ENCODE assay signal across 2 cellular contexts in the genomic region with DNA sequence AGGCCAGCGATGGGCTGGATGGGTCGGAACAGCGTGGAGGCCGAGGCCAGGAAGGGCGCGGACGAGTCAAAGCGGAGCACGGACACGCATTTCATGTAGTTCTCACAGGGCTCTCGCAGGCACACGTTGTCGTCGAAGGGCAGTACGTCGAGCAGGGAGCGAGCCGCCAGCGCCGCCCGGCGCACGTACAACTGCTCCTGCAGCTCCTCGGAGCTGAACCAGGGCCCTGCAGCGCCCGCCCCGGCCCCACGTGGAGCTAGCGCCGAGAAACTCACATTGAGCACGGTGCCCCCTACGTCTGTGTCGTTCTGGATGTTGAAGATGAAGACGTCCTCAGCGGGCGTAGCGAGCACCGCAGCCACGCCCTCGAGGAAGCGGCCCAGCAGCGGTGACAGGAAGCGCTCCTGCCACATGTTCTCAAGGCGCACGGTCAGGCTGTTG.
TF ChIP-seq lines count a peak whose summit lies in the region.

No MANE protein-coding gene starts in this region.

TF ChIP-seq in endothelial cell of umbilical vein, 7 proteins besides CTCF, POLR2A, EP300 and RAD21:
- TF ChIP-seq FOS (IDR thresholded peaks at IDR 0.05; ENCODE audit: borderline replicate concordance, insufficient read depth, low read length) (no peak), JUN (IDR thresholded peaks at IDR 0.05; ENCODE audit: borderline replicate concordance, insufficient read depth, insufficient read length, low read depth) (no peak), MYC (IDR thresholded peaks at IDR 0.05; ENCODE audit: low read depth, low read length) (no peak), GATA2 (IDR thresholded peaks at IDR 0.05; ENCODE audit: insufficient read depth, insufficient read length, low read depth, low read length) (no peak), POLR2AphosphoS5 (IDR thresholded peaks at IDR 0.05; ENCODE audit: insufficient read depth, low read depth, low read length) (no peak), EZH2 (IDR thresholded peaks at IDR 0.05; ENCODE audit: borderline replicate concordance, low read depth, low read length, severe bottlenecking) (no peak)
- TF ChIP-seq, protein P1, sequence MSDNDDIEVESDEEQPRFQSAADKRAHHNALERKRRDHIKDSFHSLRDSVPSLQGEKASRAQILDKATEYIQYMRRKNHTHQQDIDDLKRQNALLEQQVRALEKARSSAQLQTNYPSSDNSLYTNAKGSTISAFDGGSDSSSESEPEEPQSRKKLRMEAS (IDR thresholded peaks at IDR 0.05; ENCODE audit: insufficient read depth, insufficient read length), result no peak

TF ChIP-seq in GM12891, 5 proteins besides CTCF, POLR2A, EP300 and RAD21:
- TF ChIP-seq POLR2AphosphoS5 (IDR thresholded peaks at IDR 0.05; ENCODE audit: low read depth, low read length) (no peak), SPI1 (IDR thresholded peaks at IDR 0.05; ENCODE audit: low read depth, low read length) (no peak), PAX5 (IDR thresholded peaks at IDR 0.05; ENCODE audit: insufficient read depth, low read length, severe bottlenecking) (no peak), POU2F2 (IDR thresholded peaks at IDR 0.05; ENCODE audit: low read depth, low read length) (no peak), TAF1 (IDR thresholded peaks at IDR 0.05; ENCODE audit: low read depth, low read length) (no peak)
TF ChIP-seq in GM12891: peak in this region for 0.
